34 cellular contexts compared by ENCODE assay signal in the genomic region with DNA sequence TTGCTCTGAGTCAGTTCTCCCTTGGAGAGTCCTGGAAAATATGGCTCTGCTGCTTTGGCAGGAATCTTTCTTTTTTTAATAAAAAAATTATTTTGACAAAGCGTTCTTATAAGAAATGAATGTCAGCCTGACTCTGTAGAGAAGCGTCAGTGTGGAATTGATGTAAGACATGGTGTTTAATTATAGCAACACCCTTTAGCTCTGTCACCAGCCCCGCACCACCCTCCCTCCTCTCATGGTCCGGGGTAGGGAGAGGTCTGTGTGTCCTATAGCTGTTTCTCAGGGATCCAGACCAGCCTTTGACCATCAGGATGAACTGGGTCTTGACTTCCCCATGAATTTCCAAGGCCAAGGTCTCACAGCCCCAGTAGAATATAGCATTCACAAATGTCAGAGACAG.
"Had no signal": no experiment of that assay in that cellular context is flagged by ENCODE, and none has a peak within 500 bp of the region (broad histone marks: within the 10 kb centered on the region; RNA-seq: fewer than 3 reads in every experiment).

No MANE protein-coding gene starts in this region.

- DNase-seq: activated effector memory CD4-positive, alpha-beta T cell treated with anti-CD3 and anti-CD28 coated beads, Interleukin-2, amount 50 U/mL, for 16 hours; activated effector memory CD4-positive, alpha-beta T cell treated with Interleukin-2 at 50 U/mL for 16 hours; activated gamma-delta T cell; activated gamma-delta T cell treated with Interleukin-2 at 50 U/mL for 16 hours; activated naive CD4-positive, alpha-beta T cell; activated naive CD4-positive, alpha-beta T cell treated with anti-CD3 and anti-CD28 coated beads for 36 hours; activated naive CD4-positive, alpha-beta T cell treated with anti-CD3 and anti-CD28 coated beads, Interleukin-2, amount 10 ng/mL, durations not matched to agents 7 days and 5 days; activated naive CD4-positive, alpha-beta T cell treated with anti-CD3 and anti-CD28 coated beads, Interleukin-2, amount 50 U/mL, for 16 hours; activated naive CD4-positive, alpha-beta T cell treated with Interleukin-2 at 50 U/mL for 16 hours; activated naive CD8-positive, alpha-beta T cell treated with anti-CD3 and anti-CD28 coated beads for 36 hours; activated naive CD8-positive, alpha-beta T cell treated with anti-CD3 and anti-CD28 coated beads, Interleukin-2, amount 10 ng/mL, durations not matched to agents 7 days and 5 days; activated naive CD8-positive, alpha-beta T cell treated with anti-CD3 and anti-CD28 coated beads, Interleukin-2, amount 50 U/mL, for 24 hours; activated T-cell treated with anti-CD3 and anti-CD28 coated beads for 4 hours; activated T-cell treated with anti-CD3 and anti-CD28 coated beads, Interleukin-2, amount 50 U/mL, for 1 hour; activated T-cell treated with anti-CD3 and anti-CD28 coated beads, Interleukin-2, amount 50 U/mL, for 24 hours; activated T-cell treated with anti-CD3 and anti-CD28 coated beads, Interleukin-2, amount 50 U/mL, for 4 hours; activated T-cell treated with anti-CD3 and anti-CD28 coated beads, Interleukin-2, amount 50 U/mL, for 48 hours; activated T-cell treated with anti-CD3 and anti-CD28 coated beads, Interleukin-2, amount 50 U/mL, for 72 hours; adrenal gland; amniotic stem cell; amygdala; anterior cingulate cortex; aorta; body of pancreas; brain microvascular endothelial cell; central memory CD4-positive, alpha-beta T cell; cerebellar nuclear complex had no signal

- H3K4me1 ChIP-seq: adrenal gland, ascending aorta, body of pancreas, breast epithelium had no signal

- FAIRE-seq: astrocyte, bronchial epithelial cell had no signal

- H3K36me3 ChIP-seq: adrenal gland, ascending aorta, brain microvascular endothelial cell, breast epithelium, cardiac muscle cell had no signal

- ATAC-seq: activated naive CD4-positive, alpha-beta T cell treated with anti-CD3 and anti-CD28 coated beads, Interleukin-2, amount 50 U/mL, for 72 hours; activated naive CD8-positive, alpha-beta T cell treated with anti-CD3 and anti-CD28 coated beads, Interleukin-2, amount 50 U/mL, for 24 hours; activated T-cell treated with anti-CD3 and anti-CD28 coated beads, Interleukin-2, amount 50 U/mL, for 4 hours; activated T-cell treated with anti-CD3 and anti-CD28 coated beads, Interleukin-2, amount 50 U/mL, for 72 hours; activated T-helper 17 cell treated with anti-CD3 and anti-CD28 coated beads, Interleukin-2, amount 50 U/mL, for 72 hours; body of pancreas had no signal

- H3K4me3 ChIP-seq: adrenal gland, ascending aorta, body of pancreas, breast epithelium, cardiac muscle cell had no signal

- H3K27ac ChIP-seq: adrenal gland, ascending aorta, body of pancreas, brain microvascular endothelial cell, breast epithelium, cardiac muscle cell had no signal

- H3K27me3 ChIP-seq: adrenal gland, ascending aorta, brain microvascular endothelial cell had no signal

- H3K9me3 ChIP-seq: adrenal gland, ascending aorta, body of pancreas, breast epithelium had no signal
